Comparison of ENCODE assay signal across 1 cellular context in genomic region chr17:45424769-45425124, GRCh38.
TF ChIP-seq lines count a peak whose summit lies in the region.

No MANE protein-coding gene starts in this region.

TF ChIP-seq in H1, 55 proteins besides CTCF, POLR2A, EP300 and RAD21:
- no peak for TF ChIP-seq KDM1A (IDR thresholded peaks at IDR 0.05; ENCODE audit: borderline replicate concordance, low read length)
- TF ChIP-seq POLR2AphosphoS5 (IDR thresholded peaks at IDR 0.05; ENCODE audit: low read depth, low read length), result no peak
- TF ChIP-seq MAFK (IDR thresholded peaks at IDR 0.05; ENCODE audit: low read depth, low read length), result no peak
- no peak for TF ChIP-seq EZH2 (IDR thresholded peaks at IDR 0.05; ENCODE audit: low read depth, low read length, severe bottlenecking)
- TF ChIP-seq RFX5 (IDR thresholded peaks at IDR 0.05; ENCODE audit: borderline replicate concordance, low read depth, low read length), result no peak
TF ChIP-seq in H1: peak in this region for 0.
